In genomic region chr15:31265871-31266711, GRCh38 we compare ENCODE assay signal across 8 cellular contexts.
DNase-seq lines count a peak whose midpoint lies in the region; ATAC-seq and TF ChIP-seq lines count a peak whose summit lies in the region.

No MANE protein-coding gene starts in this region.

- H3K4me1 ChIP-seq in OCI-LY7 (ENCODE audit: insufficient read depth, low read length, poor library complexity, severe bottlenecking) = peaks cover 100% of the 10 kb centered on the region

- H3K4me3 ChIP-seq in OCI-LY7 (ENCODE audit: low read depth, low read length, poor library complexity, severe bottlenecking) = peak overlapping the region; percentile 35

- POLR2A ChIA-PET in OCI-LY7 (lab: Charles Lee) (interaction anchor here (0.7 to 7.2 kb wide), 12 partner anchors 10 to 63 kb away, joined by 3 to 81 read pairs (median 4); no protein-coding TSS in a partner anchor), HEK293T (lab: Yijun Ruan, JAX) (no interaction called here)

- TF ChIP-seq CTCF in OCI-LY7 (conservative IDR thresholded peaks at IDR 0.05; ENCODE audit: low read length) = peak; percentile 58; the same call in 1 of the 2 replicates

- peak overlapping the region; percentile 74 for H3K27ac Mint-ChIP-seq in activated T-helper 2 cell treated with anti-CD3 and anti-CD28 coated beads, Interferon-gamma antibody, Interleukin-2, Interleukin-4, amounts not matched to agents 10 μg/mL and 5 μg/mL and 100 μg/mL, durations not matched to agents 14 hours and 24 hours and 36 hours

- H3K36me3 ChIP-seq in OCI-LY7 (ENCODE audit: insufficient read depth, low read length) = no peaks in the 10 kb centered on the region

- H3K9me3 Mint-ChIP-seq in activated T-helper 2 cell treated with anti-CD3 and anti-CD28 coated beads, Interferon-gamma antibody, Interleukin-2, Interleukin-4, amounts not matched to agents 10 μg/mL and 5 μg/mL and 100 μg/mL, durations not matched to agents 14 hours and 24 hours and 36 hours = no peaks in the 10 kb centered on the region

- ATAC-seq in GM18867 (IDR thresholded peaks at IDR 0.05; ENCODE audit: unreplicated experiment) = peak; percentile 62
- ATAC-seq in HG02870 (IDR thresholded peaks at IDR 0.05; ENCODE audit: unreplicated experiment) = peak; percentile 63

- H2AFZ ChIP-seq in OCI-LY7 (ENCODE audit: low read length) = peak overlapping the region; percentile 2; the same call in 1 of the 2 replicates

- BruUV-seq in OCI-LY7 (replicated peaks; lab: Mats Ljungman, UMichigan) = no TSS peak

- no peaks in the 10 kb centered on the region for H3K27me3 Mint-ChIP-seq in activated T-helper 2 cell treated with anti-CD3 and anti-CD28 coated beads, Interferon-gamma antibody, Interleukin-2, Interleukin-4, amounts not matched to agents 10 μg/mL and 5 μg/mL and 100 μg/mL, durations not matched to agents 14 hours and 24 hours and 36 hours (ENCODE audit: low read depth)

- CTCF ChIA-PET in OCI-LY7 (lab: Charles Lee; ENCODE audit: unreplicated experiment) (interaction anchor here (0.7 to 1.8 kb wide), 3 partner anchors 37 to 95 kb away, joined by 3 to 5 read pairs (median 4); no protein-coding TSS in a partner anchor), HEK293T (lab: Yijun Ruan, JAX) (no interaction called here)

- H3K9me3 ChIP-seq in OCI-LY7 (ENCODE audit: low read length) = no peaks in the 10 kb centered on the region

- intact Hi-C loops in OCI-LY7 (cut with micrococcal nuclease; ENCODE audit: unreplicated experiment) = loop anchor here (1.0 kb wide), 7 partner anchors 30 to 191 kb away; partner anchors contain the start of gene KLF13
- intact Hi-C loops in activated T-helper 2 cell treated with anti-CD3 and anti-CD28 coated beads, Interferon-gamma antibody, Interleukin-2, Interleukin-4, amounts not matched to agents 10 μg/mL and 5 μg/mL and 100 μg/mL, durations not matched to agents 14 hours and 24 hours and 36 hours (cut with micrococcal nuclease) = loop anchor here (2.0 kb wide), 1 partner anchor 51 kb away; no protein-coding TSS in a partner anchor

- peak overlapping the region; percentile 35 for H3K4me3 Mint-ChIP-seq in activated T-helper 2 cell treated with anti-CD3 and anti-CD28 coated beads, Interferon-gamma antibody, Interleukin-2, Interleukin-4, amounts not matched to agents 10 μg/mL and 5 μg/mL and 100 μg/mL, durations not matched to agents 14 hours and 24 hours and 36 hours (ENCODE audit: low read depth)

- no peaks in the 10 kb centered on the region for H4K20me1 ChIP-seq in OCI-LY7 (ENCODE audit: insufficient read depth, low read length)

- peaks cover 78% of the 10 kb centered on the region for H3K4me1 Mint-ChIP-seq in activated T-helper 2 cell treated with anti-CD3 and anti-CD28 coated beads, Interferon-gamma antibody, Interleukin-2, Interleukin-4, amounts not matched to agents 10 μg/mL and 5 μg/mL and 100 μg/mL, durations not matched to agents 14 hours and 24 hours and 36 hours (ENCODE audit: low read depth)

- H3K9me2 ChIP-seq in OCI-LY7 (ENCODE audit: insufficient read depth, low read length) = no peaks in the 10 kb centered on the region

- H3K27ac ChIP-seq in OCI-LY7 (ENCODE audit: low read depth, low read length, poor library complexity, severe bottlenecking) = peak overlapping the region; percentile 97

- DNase-seq in OCI-LY7 (ENCODE audit: low spot score) (peak; percentile 95), left kidney (ENCODE audit: low read depth, low spot score) (peak; percentile 13), HEK293T (ENCODE audit: extremely low spot score) (no peak), iPS-NIHi11 (ENCODE audit: low spot score) (no peak)
- DNase-seq in activated T-helper 2 cell treated with anti-CD3 and anti-CD28 coated beads, Interferon-gamma antibody, Interleukin-2, Interleukin-4, amounts not matched to agents 10 μg/mL and 5 μg/mL and 100 μg/mL, durations not matched to agents 14 hours and 24 hours and 36 hours (ENCODE audit: low spot score) = peak; percentile 78
- peak; percentile 19 to 24 for DNase-seq in stimulated activated CD8-positive, alpha-beta memory T cell treated with anti-CD3 and anti-CD28 coated beads, Interleukin-2, amount 100 ng/mL, for 1 hour (ENCODE audit: low read depth in 2 of 2)

- no peaks in the 10 kb centered on the region for H3K79me2 ChIP-seq in OCI-LY7 (ENCODE audit: insufficient read depth, low read depth, low read length)

- H3K36me3 Mint-ChIP-seq in activated T-helper 2 cell treated with anti-CD3 and anti-CD28 coated beads, Interferon-gamma antibody, Interleukin-2, Interleukin-4, amounts not matched to agents 10 μg/mL and 5 μg/mL and 100 μg/mL, durations not matched to agents 14 hours and 24 hours and 36 hours (ENCODE audit: low read depth) = no peaks in the 10 kb centered on the region

- H3K4me2 ChIP-seq in OCI-LY7 (ENCODE audit: low read length) = peak overlapping the region; percentile 73

TF ChIP-seq in HEK293T, 16 proteins besides CTCF, POLR2A, EP300 and RAD21:
- TF ChIP-seq SP1 (IDR thresholded peaks at IDR 0.05) (no peak), FOXA1 (IDR thresholded peaks at IDR 0.05) (no peak), ELF4 (IDR thresholded peaks at IDR 0.05) (no peak), L3MBTL2 (conservative IDR thresholded peaks at IDR 0.05) (no peak), LEF1 (IDR thresholded peaks at IDR 0.05; ENCODE audit: borderline replicate concordance) (no peak), FOXK2 (IDR thresholded peaks at IDR 0.05) (no peak), BHLHE40 (IDR thresholded peaks at IDR 0.05; ENCODE audit: borderline replicate concordance) (no peak), ZNF384 (IDR thresholded peaks at IDR 0.05) (no peak), TARDBP (IDR thresholded peaks at IDR 0.05) (no peak), FOXM1 (IDR thresholded peaks at IDR 0.05; ENCODE audit: borderline replicate concordance) (no peak), PKNOX1 (IDR thresholded peaks at IDR 0.05) (no peak)

Comparison
In these comparisons a context has a peak if more than half of its experiments do, and no peak if none do; other contexts are left out.
1. DNase-seq: peak in OCI-LY7 (single experiment), activated T-helper 2 cell treated with anti-CD3 and anti-CD28 coated beads, Interferon-gamma antibody, Interleukin-2, Interleukin-4, amounts not matched to agents 10 μg/mL and 5 μg/mL and 100 μg/mL, durations not matched to agents 14 hours and 24 hours and 36 hours (single experiment), left kidney (single experiment) and stimulated activated CD8-positive, alpha-beta memory T cell treated with anti-CD3 and anti-CD28 coated beads, Interleukin-2, amount 100 ng/mL, for 1 hour (2 of 2); none in HEK293T (single experiment) and iPS-NIHi11 (single experiment).